Comparison of ENCODE assay signal across 8 cellular contexts in genomic region chr16:80803341-80804060, GRCh38. TPM values are rescaled to one million over a fixed set of nuclear protein-coding genes. Genes with fewer than 3 reads are reported as not detected.
DNase-seq lines count a peak whose midpoint lies in the region; ATAC-seq and TF ChIP-seq lines count a peak whose summit lies in the region.

No MANE protein-coding gene starts in this region.

- no peaks in the 10 kb centered on the region for H3K9me3 Mint-ChIP-seq in neural crest cell

- H3K27me3 Mint-ChIP-seq in neural crest cell (ENCODE audit: low read depth) = peaks cover 47% of the 10 kb centered on the region

- TF ChIP-seq CTCF in neural crest cell (conservative IDR thresholded peaks at IDR 0.05) = peak; percentile 64

- H3K4me1 Mint-ChIP-seq in neural crest cell = no peaks in the 10 kb centered on the region

- DNase-seq in NCI-H748 (lab: John Stamatoyannopoulos, UW; ENCODE audit: unreplicated experiment) (peak; percentile 16), NCI-H748 treated with DMSO at 0.1 percent for 48 hours (lab: John Stamatoyannopoulos, UW) (no peak), HuH-7 (ENCODE audit: low spot score) (peak; percentile 87), erythroblast (lab: John Stamatoyannopoulos, UW) (peak; percentile 14 to 33), neural crest cell (ENCODE audit: low read depth, low spot score) (peak; percentile 24), GF-D8 (lab: John Stamatoyannopoulos, UW) (no peak)
- peak; percentile 78 for DNase-seq in activated CD8-positive, alpha-beta memory T cell treated with anti-CD3 and anti-CD28 coated beads for 24 hours

- TF ChIP-seq POLR2A in erythroblast (IDR thresholded peaks at IDR 0.05; ENCODE audit: low read length) = no peak

- H3K4me3 Mint-ChIP-seq in neural crest cell = peak overlapping the region; percentile 72

- no peaks in the 10 kb centered on the region for H3K36me3 Mint-ChIP-seq in neural crest cell (ENCODE audit: low read depth)

- ATAC-seq in HG03457 (IDR thresholded peaks at IDR 0.05; ENCODE audit: unreplicated experiment) = no peak

- H3K27ac Mint-ChIP-seq in neural crest cell (ENCODE audit: unreplicated experiment) = no peak overlapping the region

RNA-seq across cellular contexts. Expression of gene CDYL2, which starts 0.9 kb away (rescaled TPM):
- 4.5 and 5.2 TPM in 2 replicates for total RNA-seq in neural crest cell

Comparison
In these comparisons a context has a peak if more than half of its experiments do, and no peak if none do; other contexts are left out.
1. DNase-seq: peak in NCI-H748 (single experiment), HuH-7 (single experiment), activated CD8-positive, alpha-beta memory T cell treated with anti-CD3 and anti-CD28 coated beads for 24 hours (single experiment), erythroblast (2 of 2) and neural crest cell (single experiment); none in NCI-H748 treated with DMSO at 0.1 percent for 48 hours (single experiment) and GF-D8 (single experiment).